ENCODE assay signal across 18 cellular contexts in the genomic region with DNA sequence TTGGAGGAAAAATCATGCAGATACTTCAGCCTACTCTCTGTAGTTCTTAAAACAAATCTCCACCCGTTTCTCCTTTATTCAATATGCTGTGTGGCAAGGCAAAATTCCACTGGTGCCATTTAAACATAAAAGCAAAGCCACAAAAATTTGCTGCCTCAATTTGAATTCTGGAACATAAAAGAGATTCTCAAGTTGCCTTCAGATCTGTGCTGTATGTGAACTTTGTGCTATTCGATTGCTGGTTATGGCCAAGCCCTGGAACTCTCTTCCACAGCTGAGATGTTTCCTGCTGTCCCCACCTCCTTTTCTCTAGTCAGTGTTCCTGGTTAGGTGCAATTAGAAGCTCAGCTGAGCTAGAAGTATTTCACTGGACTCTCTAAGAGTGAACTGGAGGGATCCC.
"Had no signal": no experiment of that assay in that cellular context is flagged by ENCODE, and none has a peak within 500 bp of the region (broad histone marks: within the 10 kb centered on the region; RNA-seq: fewer than 3 reads in every experiment).

No MANE protein-coding gene starts in this region.

- ATAC-seq: body of pancreas, left lobe of liver had no signal

- H3K4me1 ChIP-seq: body of pancreas, sigmoid colon, transverse colon had no signal

- H3K27ac ChIP-seq: body of pancreas, epithelial cell of prostate, sigmoid colon, transverse colon, VCaP had no signal

- DNase-seq: activated CD4-positive, alpha-beta T cell treated with anti-CD3 and anti-CD28 coated beads for 1 hour; activated CD8-positive, alpha-beta memory T cell treated with anti-CD3 and anti-CD28 coated beads for 24 hours; activated CD8-positive, alpha-beta memory T cell treated with anti-CD3 and anti-CD28 coated beads, Interleukin-2, amount 50 U/mL, for 48 hours; activated effector memory CD4-positive, alpha-beta T cell treated with Interleukin-2 at 50 U/mL for 16 hours; activated naive CD4-positive, alpha-beta T cell treated with anti-CD3 and anti-CD28 coated beads, Interleukin-2, amount 50 U/mL, for 16 hours; activated T-cell treated with anti-CD3 and anti-CD28 coated beads, Interleukin-2, amount 50 U/mL, for 48 hours; body of pancreas; foreskin melanocyte; midbrain; sigmoid colon; stimulated activated CD4-positive, alpha-beta T cell treated with anti-CD3 and anti-CD28 coated beads, Interleukin-12 subunit alpha, Interleukin-12 subunit beta, amount 100 ng/mL, for 4 hours; stimulated activated CD4-positive, alpha-beta T cell treated with anti-CD3 and anti-CD28 coated beads, Interleukin-1b, Interleukin-23, amount 100 ng/mL, for 48 hours; stimulated activated CD8-positive, alpha-beta memory T cell treated with anti-CD3 and anti-CD28 coated beads, Interleukin-4, amount 100 ng/mL, for 48 hours; stimulated activated naive CD4-positive, alpha-beta T cell treated with Interleukin-2 at 50 U/mL for 16 hours; transverse colon had no signal

- H3K27me3 ChIP-seq: body of pancreas, sigmoid colon, transverse colon had no signal

- H3K36me3 ChIP-seq: sigmoid colon, transverse colon had no signal

- H3K4me3 ChIP-seq: body of pancreas, sigmoid colon, transverse colon had no signal
